Comparison of ENCODE assay signal across 29 cellular contexts in the genomic region with DNA sequence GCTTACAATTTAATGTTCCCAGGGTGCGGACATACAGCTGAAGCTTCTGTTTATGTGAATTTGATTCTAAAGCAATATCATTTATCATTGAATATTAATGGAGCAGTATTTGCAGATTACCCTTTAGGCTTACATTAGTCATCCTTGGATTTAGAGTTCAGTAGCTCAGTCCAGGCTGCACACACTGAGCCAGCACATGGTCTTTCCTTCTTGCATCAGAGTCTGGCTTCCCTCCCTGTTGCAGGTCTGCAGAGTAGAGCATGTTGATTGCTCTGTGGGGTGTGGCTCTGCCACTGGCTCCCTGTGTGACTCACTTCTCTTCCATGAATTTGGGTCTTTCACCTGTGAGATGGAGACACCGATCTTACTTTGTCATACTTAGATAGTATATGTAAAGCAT. TPM values are rescaled to one million over a fixed set of nuclear protein-coding genes. Genes with fewer than 3 reads are reported as not detected.
DNase-seq lines count a peak whose midpoint lies in the region; ATAC-seq, FAIRE-seq and TF ChIP-seq lines count a peak whose summit lies in the region.
"Had no signal": no experiment of that assay in that cellular context is flagged by ENCODE, and none has a peak within 500 bp of the region (broad histone marks: within the 10 kb centered on the region; RNA-seq: fewer than 3 reads in every experiment).

No MANE protein-coding gene starts in this region.

- no peak overlapping the region for H2BK120ac ChIP-seq in trophoblast cell (ENCODE audit: insufficient read depth, low read length, poor library complexity)

- no peak for TF ChIP-seq RAD21 in HCT116 (IDR thresholded peaks at IDR 0.05; ENCODE audit: low read depth)

- CTCF ChIA-PET in HCT116 (lab: Charles Lee) = no interaction called here

- H3K27ac Mint-ChIP-seq in astrocyte (ENCODE audit: unreplicated experiment) = no peak overlapping the region
- H3K27ac Mint-ChIP-seq in glutamatergic neuron (ENCODE audit: unreplicated experiment) = no peak overlapping the region
- H3K27ac Mint-ChIP-seq: activated CD4-positive, alpha-beta memory T cell treated with anti-CD3 and anti-CD28 coated beads for 36 hours; activated naive CD8-positive, alpha-beta T cell treated with anti-CD3 and anti-CD28 coated beads, Interleukin-2, amount 50 U/mL, for 24 hours; endodermal cell had no signal

- H3K79me1 ChIP-seq in trophoblast cell (ENCODE audit: low read length) = no peaks in the 10 kb centered on the region

- no peak overlapping the region for H2AK5ac ChIP-seq in trophoblast cell (ENCODE audit: low read length)

- no peak overlapping the region for H3K23ac ChIP-seq in trophoblast cell (ENCODE audit: low read length)

- no peak overlapping the region for H2BK12ac ChIP-seq in trophoblast cell (ENCODE audit: low read length)

- H3K4ac ChIP-seq in trophoblast cell (ENCODE audit: low read depth, low read length) = no peak overlapping the region

- BruUV-seq in HCT116 (replicated peaks; lab: Mats Ljungman, UMichigan) = no TSS peak

- no peak for FAIRE-seq in astrocyte (lab: Jason Lieb, UNC)
- FAIRE-seq: kidney, RCC 7860 had no signal

- H3K36me3 Mint-ChIP-seq in astrocyte (ENCODE audit: low read depth, unreplicated experiment) = no peaks in the 10 kb centered on the region
- H3K36me3 Mint-ChIP-seq in glutamatergic neuron (ENCODE audit: unreplicated experiment) = peaks cover 12% of the 10 kb centered on the region
- H3K36me3 Mint-ChIP-seq: activated CD4-positive, alpha-beta memory T cell treated with anti-CD3 and anti-CD28 coated beads for 36 hours had no signal

- H4K8ac ChIP-seq in trophoblast cell (ENCODE audit: low read depth, low read length) = no peak overlapping the region

- no peak overlapping the region for H4K12ac ChIP-seq in trophoblast cell (ENCODE audit: low read depth, low read length)

- TF ChIP-seq POLR2A in HCT116 (IDR thresholded peaks at IDR 0.05; ENCODE audit: borderline replicate concordance, extremely low read depth, insufficient read depth, insufficient read length) = no peak

- no peak overlapping the region for H3K4me3 Mint-ChIP-seq in astrocyte (ENCODE audit: unreplicated experiment)
- no peak overlapping the region for H3K4me3 Mint-ChIP-seq in glutamatergic neuron (ENCODE audit: unreplicated experiment)
- H3K4me3 Mint-ChIP-seq: activated CD4-positive, alpha-beta memory T cell treated with anti-CD3 and anti-CD28 coated beads for 36 hours; activated naive CD8-positive, alpha-beta T cell treated with anti-CD3 and anti-CD28 coated beads, Interleukin-2, amount 50 U/mL, for 24 hours; endodermal cell; neural crest cell had no signal

- H2BK5ac ChIP-seq in trophoblast cell (ENCODE audit: low read depth, low read length, poor library complexity) = no peak overlapping the region

- RAD21 ChIA-PET in HCT116 (lab: Charles Lee; ENCODE audit: low non-redundant PET in 1 of 2, low total read pairs in 2 of 2, uncharacterized antibody in 2 of 2, unreplicated experiment in 2 of 2) = no interaction called here

- no peak overlapping the region for H3K18ac ChIP-seq in trophoblast cell (ENCODE audit: low read length)

- H3K27me3 Mint-ChIP-seq in astrocyte (ENCODE audit: low read depth, unreplicated experiment) (peaks cover 17% of the 10 kb centered on the region), glutamatergic neuron (ENCODE audit: unreplicated experiment) (no peaks in the 10 kb centered on the region)

- H3K9me3 ChIP-seq in HCT116 (ENCODE audit: control insufficient read depth in 1 of 2, insufficient read depth in 1 of 2, low read depth in 1 of 2, low read length in 2 of 2) (no peaks in the 10 kb centered on the region), astrocyte (ENCODE audit: insufficient read depth, low read depth, low read length) (no peaks in the 10 kb centered on the region), trophoblast cell (ENCODE audit: insufficient read depth, low read depth, low read length) (no peaks in the 10 kb centered on the region)
- H3K9me3 ChIP-seq: lower lobe of right lung, prostate gland, upper lobe of right lung had no signal

- H3K4me1 Mint-ChIP-seq in astrocyte (ENCODE audit: low read depth, unreplicated experiment) = peaks cover 3% of the 10 kb centered on the region
- H3K4me1 Mint-ChIP-seq in glutamatergic neuron (ENCODE audit: low read depth, unreplicated experiment) = peaks cover 11% of the 10 kb centered on the region
- H3K4me1 Mint-ChIP-seq: activated naive CD8-positive, alpha-beta T cell treated with anti-CD3 and anti-CD28 coated beads, Interleukin-2, amount 50 U/mL, for 24 hours; endodermal cell had no signal

- peak; percentile 58 for DNase-seq in COLO668 (lab: John Stamatoyannopoulos, UW; ENCODE audit: unreplicated experiment)
- no peak for DNase-seq in HCT116 (ENCODE audit: low read depth, low spot score)
- DNase-seq in NCI-H510A treated with DMSO at 0.1 percent for 48 hours (lab: John Stamatoyannopoulos, UW) = peak; percentile 95
- DNase-seq in astrocyte (ENCODE audit: low read depth) = peak; percentile 21
- no peak for DNase-seq in trophoblast cell
- no peak for DNase-seq in glutamatergic neuron
- no peak for DNase-seq in HPDE6-E6E7 (ENCODE audit: extremely low spot score)
- DNase-seq: ACHN; activated CD4-positive, alpha-beta memory T cell treated with anti-CD3 and anti-CD28 coated beads for 36 hours; activated CD4-positive, CD25-positive, alpha-beta regulatory T cell; activated gamma-delta T cell; activated naive CD8-positive, alpha-beta T cell treated with anti-CD3 and anti-CD28 coated beads, Interleukin-2, amount 50 U/mL, for 24 hours; activated T-cell treated with anti-CD3 and anti-CD28 coated beads for 4 hours; brain microvascular endothelial cell; endodermal cell; Karpas-422; kidney; lower lobe of right lung; NCI-H1048; NCI-H2081; T-helper 9 cell; upper lobe of right lung had no signal

- H3K4me1 ChIP-seq in HCT116 (ENCODE audit: control insufficient read depth in 1 of 2, insufficient read depth in 2 of 2, low read length in 2 of 2) (no peaks in the 10 kb centered on the region), astrocyte (ENCODE audit: insufficient read depth, low read length) (peaks cover 12% of the 10 kb centered on the region), trophoblast cell (ENCODE audit: control insufficient read depth in 1 of 2, insufficient read depth in 2 of 2, low read length in 2 of 2) (no peaks in the 10 kb centered on the region)
- H3K4me1 ChIP-seq: lower lobe of right lung, prostate gland, upper lobe of right lung had no signal

- H3K79me2 ChIP-seq in HCT116 (ENCODE audit: insufficient read depth, low read length) = no peaks in the 10 kb centered on the region
- no peaks in the 10 kb centered on the region for H3K79me2 ChIP-seq in astrocyte (ENCODE audit: insufficient read depth, low read length)
- no peaks in the 10 kb centered on the region for H3K79me2 ChIP-seq in trophoblast cell (ENCODE audit: control insufficient read depth, insufficient read depth, low read length, poor library complexity)

- intact Hi-C loops in HCT116 (cut with micrococcal nuclease) = no loop called here

- WGBS in trophoblast cell (ENCODE audit: extremely low coverage, insufficient coverage, insufficient read length) = no CpG with 5 or more reads among the region's 2 CpGs

- TF ChIP-seq CTCF in HCT116 (IDR thresholded peaks at IDR 0.05 in 2 of 3, conservative IDR thresholded peaks at IDR 0.05 in 1 of 3; ENCODE audit: borderline replicate concordance in 1 of 3, insufficient read depth in 1 of 3, low read depth in 2 of 3, low read length in 2 of 3) (no peak), astrocyte (IDR thresholded peaks at IDR 0.05; ENCODE audit: insufficient read depth, low read depth, low read length) (no peak), glutamatergic neuron (IDR thresholded peaks at IDR 0.05; ENCODE audit: partially characterized antibody, unreplicated experiment) (no peak)

- H3K9ac ChIP-seq in HCT116 (ENCODE audit: low read length) = no peak overlapping the region
- H3K9ac ChIP-seq in astrocyte (ENCODE audit: low read length) = no peak overlapping the region
- H3K9ac ChIP-seq in trophoblast cell (ENCODE audit: low read length) = no peak overlapping the region
- H3K9ac ChIP-seq: BLaER1 treated with 17β-estradiol and CSF1 and Interleukin-3, amounts not matched to agents 10 nM and 100 nM had no signal

- H3K9me3 Mint-ChIP-seq in astrocyte (ENCODE audit: unreplicated experiment) (peaks cover 4% of the 10 kb centered on the region), glutamatergic neuron (ENCODE audit: unreplicated experiment) (no peaks in the 10 kb centered on the region)
- H3K9me3 Mint-ChIP-seq: activated CD4-positive, alpha-beta memory T cell treated with anti-CD3 and anti-CD28 coated beads for 36 hours; activated naive CD8-positive, alpha-beta T cell treated with anti-CD3 and anti-CD28 coated beads, Interleukin-2, amount 50 U/mL, for 24 hours; endodermal cell; neural crest cell had no signal

- no peak overlapping the region for H3K27ac ChIP-seq in HCT116 (ENCODE audit: low read depth, low read length)
- H3K27ac ChIP-seq in astrocyte (ENCODE audit: low read depth, low read length) = no peak overlapping the region
- no peak overlapping the region for H3K27ac ChIP-seq in trophoblast cell (ENCODE audit: low read depth, low read length)
- H3K27ac ChIP-seq: BLaER1 treated with 17β-estradiol and CSF1 and Interleukin-3, amounts not matched to agents 10 nM and 100 nM; brain microvascular endothelial cell; coronary artery; lower lobe of right lung; prostate gland; upper lobe of right lung had no signal

- no peak overlapping the region for H4K91ac ChIP-seq in trophoblast cell (ENCODE audit: low read depth, low read length)

- no peak overlapping the region for H2AFZ ChIP-seq in HCT116 (ENCODE audit: low read depth, low read length, poor library complexity, severe bottlenecking)
- H2AFZ ChIP-seq in astrocyte (ENCODE audit: low read depth, low read length) = no peak overlapping the region
- H2AFZ ChIP-seq in trophoblast cell (ENCODE audit: insufficient read depth, low read length, poor library complexity) = no peak overlapping the region

- H3K36me3 ChIP-seq in HCT116 (ENCODE audit: control insufficient read depth in 1 of 2, insufficient read depth in 2 of 2, low read length in 2 of 2) (no peaks in the 10 kb centered on the region), astrocyte (ENCODE audit: insufficient read depth, low read length) (no peaks in the 10 kb centered on the region), trophoblast cell (ENCODE audit: control insufficient read depth in 1 of 2, insufficient read depth in 2 of 2, low read length in 2 of 2) (no peaks in the 10 kb centered on the region)
- H3K36me3 ChIP-seq: BLaER1 treated with 17β-estradiol and CSF1 and Interleukin-3, amounts not matched to agents 10 nM and 100 nM; brain microvascular endothelial cell; lower lobe of right lung; prostate gland; upper lobe of right lung had no signal

- no peak overlapping the region for H3K14ac ChIP-seq in trophoblast cell (ENCODE audit: low read length)

- no peaks in the 10 kb centered on the region for H3K9me2 ChIP-seq in HCT116 (ENCODE audit: insufficient read depth)

- ATAC-seq in HCT116 (no peak), HG03280 (IDR thresholded peaks at IDR 0.05; ENCODE audit: unreplicated experiment) (no peak)
- ATAC-seq: activated naive CD8-positive, alpha-beta T cell treated with anti-CD3 and anti-CD28 coated beads, Interleukin-2, amount 50 U/mL, for 24 hours; lower lobe of right lung; upper lobe of right lung had no signal

- H3K4me3 ChIP-seq in HCT116 (replicated peaks in 1 of 2; ENCODE audit: low read depth in 1 of 2, low read length in 2 of 2) = no peak overlapping the region
- H3K4me3 ChIP-seq in astrocyte (ENCODE audit: insufficient read depth, low read depth, low read length) = no peak overlapping the region
- H3K4me3 ChIP-seq in trophoblast cell (ENCODE audit: low read depth, low read length) = no peak overlapping the region
- H3K4me3 ChIP-seq: BLaER1 treated with 17β-estradiol and CSF1 and Interleukin-3, amounts not matched to agents 10 nM and 100 nM; coronary artery; lower lobe of right lung; prostate gland; upper lobe of right lung had no signal

- H4K20me1 ChIP-seq in HCT116 (ENCODE audit: insufficient read depth) (no peaks in the 10 kb centered on the region), astrocyte (ENCODE audit: insufficient read depth, low read length) (no peaks in the 10 kb centered on the region)
- H4K20me1 ChIP-seq: BLaER1 treated with 17β-estradiol and CSF1 and Interleukin-3, amounts not matched to agents 10 nM and 100 nM had no signal

- peaks cover 30% of the 10 kb centered on the region for H3K27me3 ChIP-seq in HCT116 (ENCODE audit: insufficient read depth, low read length)
- no peaks in the 10 kb centered on the region for H3K27me3 ChIP-seq in astrocyte (ENCODE audit: insufficient read depth, low read length)
- H3K27me3 ChIP-seq in trophoblast cell (ENCODE audit: insufficient read depth, low read length) = no peaks in the 10 kb centered on the region
- H3K27me3 ChIP-seq: BLaER1 treated with 17β-estradiol and CSF1 and Interleukin-3, amounts not matched to agents 10 nM and 100 nM; brain microvascular endothelial cell; upper lobe of right lung had no signal

- POLR2A ChIA-PET in HCT116 (lab: Charles Lee) = no interaction called here

- H3K4me2 ChIP-seq in HCT116 (ENCODE audit: low read length) = no peak overlapping the region
- H3K4me2 ChIP-seq in astrocyte (ENCODE audit: low read length) = no peak overlapping the region
- no peak overlapping the region for H3K4me2 ChIP-seq in trophoblast cell (ENCODE audit: low read length)
- H3K4me2 ChIP-seq: BLaER1 treated with 17β-estradiol and CSF1 and Interleukin-3, amounts not matched to agents 10 nM and 100 nM had no signal

RNA-seq across cellular contexts. Expression of gene NSG2, which starts 36.8 kb away (rescaled TPM):
- total RNA-seq in HCT116 (2021; ENCODE audit: unreplicated experiment) = not detected
- not detected in 2 replicates for polyA plus RNA-seq in HCT116 (2012)
- total RNA-seq in astrocyte = 0.09 and 0.38 TPM in 2 replicates
- 0.34 and 0.54 TPM in 2 replicates for polyA plus RNA-seq in trophoblast cell (2013)
- total RNA-seq in glutamatergic neuron (ENCODE audit: unreplicated experiment) = 233 TPM
- total RNA-seq: activated CD4-positive, alpha-beta memory T cell treated with anti-CD3 and anti-CD28 coated beads for 36 hours; endodermal cell; fibroblast of lung; kidney; lower lobe of right lung; upper lobe of right lung had no signal
- polyA plus RNA-seq: fibroblast of lung had no signal

Comparison
In these comparisons a context has a peak if more than half of its experiments do, and no peak if none do; other contexts are left out.
1. DNase-seq: peak in COLO668 (single experiment), NCI-H510A treated with DMSO at 0.1 percent for 48 hours (single experiment) and astrocyte (single experiment); none in HCT116 (single experiment), trophoblast cell (0 of 2), glutamatergic neuron (single experiment) and HPDE6-E6E7 (single experiment).
2. RNA of gene NSG2, which starts 36.8 kb away (total RNA-seq): 233 TPM in glutamatergic neuron (single experiment); not detected in HCT116 (single experiment) and 0.09 to 0.38 TPM in astrocyte; every median in the first group is over 100 times any median in the second.